19 cellular contexts compared by ENCODE assay signal in genomic region chr3:55315396-55315795, GRCh38.
"Had no signal": no experiment of that assay in that cellular context is flagged by ENCODE, and none has a peak within 500 bp of the region (broad histone marks: within the 10 kb centered on the region; RNA-seq: fewer than 3 reads in every experiment).

No MANE protein-coding gene starts in this region.

- ATAC-seq: effector memory CD8-positive, alpha-beta T cell; gastrocnemius medialis; heart right ventricle; left cardiac atrium; left lung; left ventricle myocardium superior; lower lobe of right lung; naive thymus-derived CD4-positive, alpha-beta T cell had no signal

- H3K4me3 ChIP-seq: colonic mucosa, esophagus muscularis mucosa, gastrocnemius medialis, heart right ventricle, left lung, lower lobe of right lung had no signal

- H3K9me3 Mint-ChIP-seq: endodermal cell had no signal

- H3K4me1 ChIP-seq: colonic mucosa, gastrocnemius medialis, heart right ventricle, left lung, lower lobe of right lung had no signal

- H3K27me3 Mint-ChIP-seq: dendritic cell treated with granulocyte-macrophage colony-stimulating factor and Interleukin-4, amounts not matched to agents 40 ng/mL and 50 ng/mL, for 4 days; effector memory CD8-positive, alpha-beta T cell had no signal

- H3K27ac ChIP-seq: colonic mucosa, esophagus muscularis mucosa, gastrocnemius medialis, heart right ventricle, left lung, lower lobe of right lung had no signal

- H3K4me1 Mint-ChIP-seq: endodermal cell; naive thymus-derived CD4-positive, alpha-beta T cell had no signal

- H3K27ac Mint-ChIP-seq: dendritic cell treated with granulocyte-macrophage colony-stimulating factor and Interleukin-4, amounts not matched to agents 40 ng/mL and 50 ng/mL, for 4 days; effector memory CD8-positive, alpha-beta T cell; endodermal cell; naive thymus-derived CD4-positive, alpha-beta T cell had no signal

- H3K36me3 ChIP-seq: colonic mucosa, esophagus muscularis mucosa, gastrocnemius medialis, heart right ventricle, left lung, lower lobe of right lung had no signal

- H3K27me3 ChIP-seq: colonic mucosa, esophagus muscularis mucosa, gastrocnemius medialis, heart right ventricle, left lung had no signal

- H3K9me3 ChIP-seq: colonic mucosa, esophagus muscularis mucosa, gastrocnemius medialis, heart right ventricle, left lung, lower lobe of right lung had no signal

- H3K4me3 Mint-ChIP-seq: dendritic cell treated with granulocyte-macrophage colony-stimulating factor and Interleukin-4, amounts not matched to agents 40 ng/mL and 50 ng/mL, for 4 days; effector memory CD8-positive, alpha-beta T cell; endodermal cell; naive thymus-derived CD4-positive, alpha-beta T cell had no signal

- DNase-seq: colonic mucosa; cortex of kidney; effector CD8-positive, alpha-beta T cell; effector memory CD8-positive, alpha-beta T cell; endodermal cell; foreskin melanocyte; gastrocnemius medialis; glutamatergic neuron; heart right ventricle; hippocampal formation; left cardiac atrium; left lung; left ventricle myocardium superior; lower lobe of right lung; mesenchymal stem cell; midbrain; naive thymus-derived CD4-positive, alpha-beta T cell had no signal
